In the genomic region with DNA sequence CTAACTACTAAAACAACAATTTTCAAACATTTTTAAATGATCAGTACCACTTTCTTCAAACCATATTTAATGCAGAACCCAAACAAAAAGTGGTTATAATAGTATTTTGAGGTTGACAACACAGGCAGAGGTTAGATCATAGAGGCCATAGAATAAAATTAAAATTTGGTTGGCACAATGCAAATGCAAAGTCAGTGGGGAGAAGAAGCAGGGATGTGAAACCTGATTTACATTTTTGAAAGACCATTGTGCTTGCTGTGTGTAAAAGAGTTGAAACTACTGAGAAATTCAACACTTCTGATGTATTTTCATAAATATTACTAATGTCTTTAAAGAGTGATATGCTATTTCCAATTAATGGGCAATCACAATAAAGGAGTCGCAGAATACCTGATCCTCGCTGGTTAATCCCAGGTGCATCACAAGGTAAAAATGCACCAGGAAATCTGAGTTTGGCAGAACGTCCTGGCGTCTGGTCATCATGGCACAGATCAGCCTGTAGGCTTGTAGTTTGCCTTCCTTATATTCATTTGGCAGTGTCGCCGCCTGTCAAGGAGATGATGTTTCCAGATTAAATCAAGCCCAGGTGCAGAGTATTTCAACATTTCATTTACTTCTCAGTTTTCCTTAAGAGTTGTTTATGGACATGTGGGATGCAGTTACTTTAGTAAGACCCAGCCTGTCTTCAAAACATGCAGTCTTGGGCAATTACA, we compare ENCODE assay signal across 17 cellular contexts.
"Had no signal": no experiment of that assay in that cellular context is flagged by ENCODE, and none has a peak within 500 bp of the region (broad histone marks: within the 10 kb centered on the region; RNA-seq: fewer than 3 reads in every experiment).

No MANE protein-coding gene starts in this region.

- H3K27me3 ChIP-seq: colonic mucosa, heart left ventricle, neutrophil, spleen, transverse colon had no signal

- H3K9me3 ChIP-seq: colonic mucosa, heart left ventricle, mucosa of descending colon, neutrophil, spleen, thoracic aorta, transverse colon had no signal

- H3K4me1 ChIP-seq: colonic mucosa, heart left ventricle, spleen, transverse colon had no signal

- H3K27ac ChIP-seq: colonic mucosa, heart left ventricle, neutrophil, spleen, thoracic aorta, transverse colon had no signal

- DNase-seq: colonic mucosa; dermis blood vessel endothelial cell; heart left ventricle; hippocampal formation; mucosa of descending colon; naive thymus-derived CD8-positive, alpha-beta T cell; spleen; stimulated activated CD4-positive, alpha-beta T cell treated with anti-CD3 and anti-CD28 coated beads, Interleukin-15, amount 100 ng/mL, for 24 hours; stimulated activated CD4-positive, alpha-beta T cell treated with anti-CD3 and anti-CD28 coated beads, Interleukin-1b, Interleukin-23, amount 100 ng/mL, for 48 hours; stimulated activated CD4-positive, alpha-beta T cell treated with anti-CD3 and anti-CD28 coated beads, Interleukin-4, amount 100 ng/mL, for 4 hours; stimulated activated naive B cell treated with anti-CD40 and anti-IgM and Interleukin-4, amounts not matched to agents 10 μg/mL and 1 μg/mL and 100 μg/mL, for 72 hours; stimulated activated naive CD8-positive, alpha-beta T cell treated with anti-CD3 and anti-CD28 coated beads, Interleukin-15, amount 100 ng/mL, for 72 hours; transverse colon had no signal

- H3K36me3 ChIP-seq: colonic mucosa had no signal

- ATAC-seq: heart left ventricle; left lobe of liver; mucosa of descending colon; naive thymus-derived CD8-positive, alpha-beta T cell; sciatic nerve; stimulated activated naive B cell treated with anti-CD40 and anti-IgM and Interleukin-4, amounts not matched to agents 10 μg/mL and 1 μg/mL and 100 μg/mL, for 72 hours; stimulated activated naive CD8-positive, alpha-beta T cell treated with anti-CD3 and anti-CD28 coated beads, Interleukin-15, amount 100 ng/mL, for 72 hours had no signal

- H3K4me3 ChIP-seq: colonic mucosa, heart left ventricle, mucosa of descending colon, spleen, thoracic aorta, transverse colon had no signal
